In genomic region chr2:55232863-55233657, GRCh38 we compare ENCODE assay signal across 8 cellular contexts. TPM values are rescaled to one million over a fixed set of nuclear protein-coding genes. Genes with fewer than 3 reads are reported as not detected.
DNase-seq lines count a peak whose midpoint lies in the region; ATAC-seq and TF ChIP-seq lines count a peak whose summit lies in the region.

No MANE protein-coding gene starts in this region.

- peaks cover 63% of the 10 kb centered on the region for H3K36me3 Mint-ChIP-seq in activated CD4-positive, alpha-beta T cell treated with anti-CD3 and anti-CD28 coated beads for 36 hours (ENCODE audit: low read depth)

- intact Hi-C loops in A673 (cut with micrococcal nuclease; ENCODE audit: unreplicated experiment): loop anchor here (1.0 to 2.0 kb wide), 3 partner anchors 183 to 384 kb away; partner anchors contain the start of genes CCDC88A, PPP4R3B and RTN4
- intact Hi-C loops in activated CD4-positive, alpha-beta T cell treated with anti-CD3 and anti-CD28 coated beads for 36 hours (cut with DNase I, micrococcal nuclease): loop anchor here (1.0 to 10.0 kb wide), 19 partner anchors 10 to 1466 kb away; partner anchors contain the start of genes CFAP36 (in 2 of the 2), EML6 (in 2 of the 2), MTIF2 (in 2 of the 2) and PPP4R3B (in 2 of the 2)

- ATAC-seq in GM19025 (IDR thresholded peaks at IDR 0.05; ENCODE audit: low read depth, unreplicated experiment): peak; percentile 7
- ATAC-seq in activated CD4-positive, alpha-beta T cell treated with anti-CD3 and anti-CD28 coated beads for 36 hours: peak; percentile 20

- no peak overlapping the region for H2BK15ac ChIP-seq in mesenchymal stem cell (ENCODE audit: low read depth, poor library complexity, severe bottlenecking)

- H3K18ac ChIP-seq in mesenchymal stem cell (ENCODE audit: low read depth in 1 of 2, low read length in 2 of 2): peak overlapping the region; percentile 67 to 85

- peak overlapping the region; percentile 98 for H3K4me3 Mint-ChIP-seq in activated CD4-positive, alpha-beta T cell treated with anti-CD3 and anti-CD28 coated beads for 36 hours

- POLR2A ChIA-PET in A673 (lab: Charles Lee; ENCODE audit: low non-redundant PET): interaction anchor here (0.9 kb wide), 1 partner anchor 182 kb away, joined by 4 read pairs; the partner anchor contains the start of gene RTN4
- POLR2A ChIA-PET in activated CD4-positive, alpha-beta T cell treated with anti-CD3 and anti-CD28 coated beads for 36 hours (lab: Charles Lee): interaction anchor here (1.0 to 1.5 kb wide), 3 partner anchors 9 to 208 kb away, joined by 3 to 11 read pairs (median 3); partner anchors contain the start of gene RTN4

- no peaks in the 10 kb centered on the region for H3K9me3 Mint-ChIP-seq in activated CD4-positive, alpha-beta T cell treated with anti-CD3 and anti-CD28 coated beads for 36 hours (ENCODE audit: low read depth)

- 9% methylated on average over 27 of the region's 33 CpGs for WGBS in mesenchymal stem cell

- peak overlapping the region; percentile 66 for H4K8ac ChIP-seq in mesenchymal stem cell (ENCODE audit: low read length)

- H2BK5ac ChIP-seq in mesenchymal stem cell (ENCODE audit: low read depth, low read length, poor library complexity, severe bottlenecking): peak overlapping the region; percentile 81

- H3K9ac ChIP-seq in duodenal mucosa (ENCODE audit: low read depth in 1 of 2, low read length in 2 of 2) (peak overlapping the region; percentile 91 to 99), mesenchymal stem cell (ENCODE audit: low read length) (peak overlapping the region; percentile 98)

- H4K91ac ChIP-seq in mesenchymal stem cell (ENCODE audit: low read length): peak overlapping the region; percentile 52

- H2BK12ac ChIP-seq in mesenchymal stem cell (ENCODE audit: low read length in 2 of 2): no peak overlapping the region

- DNase-seq in A673 (ENCODE audit: low spot score) (no peak), HL-60 (ENCODE audit: low read depth in 1 of 2, low spot score in 1 of 2) (no peak), mesenchymal stem cell (peak; percentile 46), COLO829 (ENCODE audit: low spot score) (no peak)
- peak; percentile 67 for DNase-seq in activated CD4-positive, alpha-beta T cell treated with anti-CD3 and anti-CD28 coated beads for 36 hours
- DNase-seq in stimulated activated naive CD4-positive, alpha-beta T cell treated with Interleukin-2 at 50 U/mL for 16 hours (lab: John Stamatoyannopoulos, UW): peak; percentile 35

- no peaks in the 10 kb centered on the region for H3K9me3 ChIP-seq in A673 (ENCODE audit: low read depth, low read length, poor library complexity, severe bottlenecking)
- H3K9me3 ChIP-seq in duodenal mucosa (ENCODE audit: control insufficient read depth in 1 of 2, low read length in 2 of 2): no peaks in the 10 kb centered on the region
- H3K9me3 ChIP-seq in mesenchymal stem cell (ENCODE audit: control insufficient read depth, low read length): no peaks in the 10 kb centered on the region

- peaks cover 55% of the 10 kb centered on the region for H3K4me1 Mint-ChIP-seq in activated CD4-positive, alpha-beta T cell treated with anti-CD3 and anti-CD28 coated beads for 36 hours

- H3K4me3 ChIP-seq in A673 (ENCODE audit: low read depth, low read length, poor library complexity, severe bottlenecking) (peak overlapping the region; percentile 85), HL-60 (replicated peaks; ENCODE audit: insufficient read depth, low read length) (peak overlapping the region; percentile 94), duodenal mucosa (ENCODE audit: low read depth in 1 of 2, low read length in 2 of 2) (peak overlapping the region; percentile 95 to 96), mesenchymal stem cell (ENCODE audit: insufficient read depth in 1 of 2, low read depth in 1 of 2, low read length in 2 of 2) (peak overlapping the region; percentile 88 to 95)

- H2AK5ac ChIP-seq in mesenchymal stem cell (ENCODE audit: low read length, severe bottlenecking): peak overlapping the region; percentile 68

- CTCF ChIA-PET in A673 (lab: Charles Lee): interaction anchor here (1.0 kb wide), 1 partner anchor 10 kb away, joined by 3 read pairs; no protein-coding TSS in a partner anchor
- CTCF ChIA-PET in activated CD4-positive, alpha-beta T cell treated with anti-CD3 and anti-CD28 coated beads for 36 hours (lab: Charles Lee): interaction anchor here (1.0 kb wide), 1 partner anchor 334 kb away, joined by 3 read pairs; no protein-coding TSS in a partner anchor

- H3K4me2 ChIP-seq in mesenchymal stem cell (ENCODE audit: low read length, poor library complexity, severe bottlenecking): peak overlapping the region; percentile 92

- peaks cover 12% of the 10 kb centered on the region for H3K79me1 ChIP-seq in mesenchymal stem cell (replicated peaks; ENCODE audit: low read length, poor library complexity, severe bottlenecking)

- peaks cover 40% of the 10 kb centered on the region for H3K36me3 ChIP-seq in A673 (ENCODE audit: insufficient read depth, low read length, poor library complexity, severe bottlenecking)
- peaks cover 22 to 34% of the 10 kb centered on the region in 2 donors for H3K36me3 ChIP-seq in duodenal mucosa (ENCODE audit: control insufficient read depth in 1 of 2, insufficient read depth in 2 of 2, low read length in 2 of 2)
- H3K36me3 ChIP-seq in mesenchymal stem cell (ENCODE audit: control insufficient read depth in 1 of 2, insufficient read depth in 2 of 2, low read depth in 1 of 2, low read length in 2 of 2): peaks cover 12 to 49% of the 10 kb centered on the region in 2 experiments

- peak overlapping the region; percentile 98 for H3K27ac Mint-ChIP-seq in activated CD4-positive, alpha-beta T cell treated with anti-CD3 and anti-CD28 coated beads for 36 hours

- H3K27me3 ChIP-seq in A673 (replicated peaks; ENCODE audit: insufficient read depth, low read depth, low read length, poor library complexity) (no peaks in the 10 kb centered on the region), HL-60 (ENCODE audit: insufficient read depth, poor library complexity, severe bottlenecking) (no peaks in the 10 kb centered on the region), duodenal mucosa (ENCODE audit: control insufficient read depth in 1 of 2, insufficient read depth in 2 of 2, low read length in 2 of 2) (no peaks in the 10 kb centered on the region), mesenchymal stem cell (ENCODE audit: control insufficient read depth in 1 of 2, insufficient read depth in 1 of 2, low read length in 2 of 2) (no peaks in the 10 kb centered on the region)

- peak overlapping the region; percentile 69 for H2BK120ac ChIP-seq in mesenchymal stem cell (ENCODE audit: low read depth, low read length)

- BruUV-seq in A673 (replicated peaks; lab: Mats Ljungman, UMichigan): TSS peak; percentile 62

- H3K27ac ChIP-seq in A673 (ENCODE audit: low read depth, low read length, poor library complexity, severe bottlenecking) (peak overlapping the region; percentile 98), HL-60 (replicated peaks) (peak overlapping the region; percentile 98), duodenal mucosa (ENCODE audit: low read depth, low read length) (peak overlapping the region; percentile 71), mesenchymal stem cell (ENCODE audit: low read length, poor library complexity, severe bottlenecking) (peak overlapping the region; percentile 98)

- peak overlapping the region in 1 of 2 experiments; percentile 87 for H3K14ac ChIP-seq in mesenchymal stem cell (ENCODE audit: low read length in 2 of 2)

- H3K4ac ChIP-seq in mesenchymal stem cell (ENCODE audit: low read depth in 1 of 2, low read length in 2 of 2): peak overlapping the region; percentile 63 to 93

- H3K27me3 Mint-ChIP-seq in activated CD4-positive, alpha-beta T cell treated with anti-CD3 and anti-CD28 coated beads for 36 hours: no peaks in the 10 kb centered on the region

- H3K23ac ChIP-seq in mesenchymal stem cell (ENCODE audit: low read length in 2 of 2): peak overlapping the region in 1 of 2 experiments; percentile 66

- no peak overlapping the region for H2AFZ ChIP-seq in mesenchymal stem cell (ENCODE audit: low read depth, low read length)

- H3K4me1 ChIP-seq in A673 (ENCODE audit: insufficient read depth, low read length, poor library complexity, severe bottlenecking) (peaks cover 22% of the 10 kb centered on the region), duodenal mucosa (ENCODE audit: control insufficient read depth in 1 of 2, insufficient read depth in 2 of 2, low read length in 2 of 2) (peaks cover 22% of the 10 kb centered on the region in 2 donors), mesenchymal stem cell (ENCODE audit: control insufficient read depth, insufficient read depth, low read depth, low read length) (peaks cover 4% of the 10 kb centered on the region)

- TF ChIP-seq CTCF in A673 (conservative IDR thresholded peaks at IDR 0.05; ENCODE audit: low read depth, low read length) (no peak), HL-60 (IDR thresholded peaks at IDR 0.05; ENCODE audit: insufficient read depth, low read length) (no peak)

RNA-seq across cellular contexts. Expression of gene RPS27A, which starts 0.6 kb away (rescaled TPM):
- 876 and 928 TPM in 2 replicates for total RNA-seq in A673 (2021)
- 1,000 to 10,000 TPM in 1 of 2 experiments, 100 to 1,000 TPM in 1; 674 to 1,461 TPM for total RNA-seq in activated CD4-positive, alpha-beta T cell treated with anti-CD3 and anti-CD28 coated beads for 36 hours
- polyA plus RNA-seq in mesenchymal stem cell (2013, experiment 1 of 2): 1,882 TPM
- 1,945 TPM for polyA plus RNA-seq in mesenchymal stem cell (2013, experiment 2 of 2)

RNA-seq across cellular contexts. Expression of gene CLHC1, which starts 1.0 kb away (rescaled TPM):
- 9.1 and 10.8 TPM in 2 replicates for total RNA-seq in A673 (2021)
- 1 to 10 TPM; 4.0 to 6.1 TPM for total RNA-seq in activated CD4-positive, alpha-beta T cell treated with anti-CD3 and anti-CD28 coated beads for 36 hours
- 5.2 TPM for polyA plus RNA-seq in mesenchymal stem cell (2013, experiment 1 of 2)
- polyA plus RNA-seq in mesenchymal stem cell (2013, experiment 2 of 2): 5.0 TPM

RNA-seq across cellular contexts. Expression of gene MTIF2, which starts 36.0 kb away (rescaled TPM):
- total RNA-seq in A673 (2021): 45.0 and 52.3 TPM in 2 replicates
- total RNA-seq in activated CD4-positive, alpha-beta T cell treated with anti-CD3 and anti-CD28 coated beads for 36 hours: 10 to 100 TPM; 37.3 to 43.2 TPM
- 22.4 TPM for polyA plus RNA-seq in mesenchymal stem cell (2013, experiment 1 of 2)
- 22.1 TPM for polyA plus RNA-seq in mesenchymal stem cell (2013, experiment 2 of 2)

Comparison
In these comparisons a context has a peak if more than half of its experiments do, and no peak if none do; other contexts are left out.
1. DNase-seq: peak in activated CD4-positive, alpha-beta T cell treated with anti-CD3 and anti-CD28 coated beads for 36 hours (single experiment), mesenchymal stem cell (single experiment) and stimulated activated naive CD4-positive, alpha-beta T cell treated with Interleukin-2 at 50 U/mL for 16 hours (single experiment); none in A673 (single experiment), HL-60 (0 of 2) and COLO829 (single experiment).
2. Peak in every context shown above with its lines, with median percentiles within 50 percentile points of each other: H3K27ac ChIP-seq and H3K4me3 ChIP-seq.